ENCODE assay signal across 20 cellular contexts in genomic region chr18:2396162-2396505, GRCh38.
DNase-seq lines count a peak whose midpoint lies in the region; ATAC-seq and TF ChIP-seq lines count a peak whose summit lies in the region.
"Had no signal": no experiment of that assay in that cellular context is flagged by ENCODE, and none has a peak within 500 bp of the region (broad histone marks: within the 10 kb centered on the region; RNA-seq: fewer than 3 reads in every experiment).

No MANE protein-coding gene starts in this region.

- no peaks in the 10 kb centered on the region for H3K4me1 Mint-ChIP-seq in CD8-positive, alpha-beta T cell (ENCODE audit: low read depth)
- H3K4me1 Mint-ChIP-seq: activated T-helper 17 cell treated with anti-CD3 and anti-CD28 coated beads, Interleukin-2, amount 50 U/mL, for 72 hours had no signal

- TF ChIP-seq CTCF in CD8-positive, alpha-beta T cell (IDR thresholded peaks at IDR 0.05): no peak
- no peak for TF ChIP-seq CTCF in RWPE1 (conservative IDR thresholded peaks at IDR 0.05; ENCODE audit: low read depth)

- no peak overlapping the region for H3K4me3 ChIP-seq in CD8-positive, alpha-beta T cell (ENCODE audit: low read depth, low read length)
- H3K4me3 ChIP-seq: gastrocnemius medialis, vagina had no signal

- H3K27ac Mint-ChIP-seq in CD8-positive, alpha-beta T cell: no peak overlapping the region
- H3K27ac Mint-ChIP-seq: activated CD8-positive, alpha-beta T cell treated with anti-CD3 and anti-CD28 coated beads, Interleukin-2, amount 10 ng/mL, durations not matched to agents 7 days and 5 days; activated T-helper 17 cell treated with anti-CD3 and anti-CD28 coated beads, Interleukin-2, amount 50 U/mL, for 72 hours had no signal

- peaks cover 15% of the 10 kb centered on the region for H3K27me3 Mint-ChIP-seq in CD8-positive, alpha-beta T cell (ENCODE audit: low read depth)

- POLR2A ChIA-PET in CD8-positive, alpha-beta T cell (lab: Charles Lee): no interaction called here
- POLR2A ChIA-PET in RWPE1 (lab: Yijun Ruan, JAX; ENCODE audit: low non-redundant PET): no interaction called here

- no peaks in the 10 kb centered on the region for H3K27me3 ChIP-seq in CD8-positive, alpha-beta T cell (ENCODE audit: insufficient read depth, low read length)
- H3K27me3 ChIP-seq: gastrocnemius medialis, vagina had no signal

- H3K36me3 ChIP-seq in CD8-positive, alpha-beta T cell (ENCODE audit: insufficient read depth, low read length): no peaks in the 10 kb centered on the region
- H3K36me3 ChIP-seq: gastrocnemius medialis, vagina had no signal

- no peaks in the 10 kb centered on the region for H3K4me1 ChIP-seq in CD8-positive, alpha-beta T cell (ENCODE audit: insufficient read depth, low read length)
- H3K4me1 ChIP-seq: gastrocnemius medialis, vagina had no signal

- H3K9me3 ChIP-seq in CD8-positive, alpha-beta T cell (ENCODE audit: low read length): no peaks in the 10 kb centered on the region
- H3K9me3 ChIP-seq: gastrocnemius medialis, vagina had no signal

- CTCF ChIA-PET in CD8-positive, alpha-beta T cell (lab: Charles Lee): no interaction called here
- CTCF ChIA-PET in RWPE1 (lab: Yijun Ruan, JAX): no interaction called here

- no peak overlapping the region for H3K4me3 Mint-ChIP-seq in CD8-positive, alpha-beta T cell
- H3K4me3 Mint-ChIP-seq: activated CD8-positive, alpha-beta T cell treated with anti-CD3 and anti-CD28 coated beads, Interleukin-2, amount 10 ng/mL, durations not matched to agents 7 days and 5 days; activated T-helper 17 cell treated with anti-CD3 and anti-CD28 coated beads, Interleukin-2, amount 50 U/mL, for 72 hours; nephron had no signal

- no peaks in the 10 kb centered on the region for H3K36me3 Mint-ChIP-seq in CD8-positive, alpha-beta T cell

- intact Hi-C loops in CD8-positive, alpha-beta T cell (cut with DNase I, micrococcal nuclease): no loop called here
- intact Hi-C loops in left colon (cut with DNase I, micrococcal nuclease): no loop called here

- H3K27ac ChIP-seq in CD8-positive, alpha-beta T cell (ENCODE audit: low read depth, low read length): no peak overlapping the region
- no peak overlapping the region for H3K27ac ChIP-seq in RWPE1
- H3K27ac ChIP-seq: gastrocnemius medialis, vagina had no signal

- ATAC-seq in GM19035 (IDR thresholded peaks at IDR 0.05; ENCODE audit: unreplicated experiment): peak; percentile 13
- peak; percentile 14 for ATAC-seq in HG02571 (IDR thresholded peaks at IDR 0.05; ENCODE audit: unreplicated experiment)
- ATAC-seq in HG03175 (IDR thresholded peaks at IDR 0.05; ENCODE audit: unreplicated experiment): peak; percentile 36
- ATAC-seq in CD8-positive, alpha-beta T cell: no peak
- ATAC-seq in left colon: no peak
- ATAC-seq: activated CD8-positive, alpha-beta T cell treated with anti-CD3 and anti-CD28 coated beads, Interleukin-2, amount 10 ng/mL, durations not matched to agents 7 days and 5 days; activated T-helper 17 cell treated with anti-CD3 and anti-CD28 coated beads, Interleukin-2, amount 50 U/mL, for 72 hours; gastrocnemius medialis had no signal

- no peak for DNase-seq in CD8-positive, alpha-beta T cell
- DNase-seq in SW 1271 (lab: John Stamatoyannopoulos, UW) (no peak), left colon (no peak), RWPE1 (ENCODE audit: low spot score) (no peak)
- DNase-seq: activated CD8-positive, alpha-beta T cell treated with anti-CD3 and anti-CD28 coated beads, Interleukin-2, amount 10 ng/mL, durations not matched to agents 7 days and 5 days; amniotic stem cell; C1 segment of cervical spinal cord; DMS79 treated with DMSO at 0.1 percent for 48 hours; gastrocnemius medialis; HCEC 1CT; Kasumi-1; mammary epithelial cell; NCI-H1694; NCI-H446 had no signal

- no peaks in the 10 kb centered on the region for H3K9me3 Mint-ChIP-seq in CD8-positive, alpha-beta T cell
- H3K9me3 Mint-ChIP-seq: activated T-helper 17 cell treated with anti-CD3 and anti-CD28 coated beads, Interleukin-2, amount 50 U/mL, for 72 hours had no signal

Comparison
In these comparisons a context has a peak if more than half of its experiments do, and no peak if none do; other contexts are left out.
1. ATAC-seq: peak in GM19035 (single experiment), HG02571 (single experiment) and HG03175 (single experiment); none in CD8-positive, alpha-beta T cell (single experiment) and left colon (single experiment).